In the genomic region with DNA sequence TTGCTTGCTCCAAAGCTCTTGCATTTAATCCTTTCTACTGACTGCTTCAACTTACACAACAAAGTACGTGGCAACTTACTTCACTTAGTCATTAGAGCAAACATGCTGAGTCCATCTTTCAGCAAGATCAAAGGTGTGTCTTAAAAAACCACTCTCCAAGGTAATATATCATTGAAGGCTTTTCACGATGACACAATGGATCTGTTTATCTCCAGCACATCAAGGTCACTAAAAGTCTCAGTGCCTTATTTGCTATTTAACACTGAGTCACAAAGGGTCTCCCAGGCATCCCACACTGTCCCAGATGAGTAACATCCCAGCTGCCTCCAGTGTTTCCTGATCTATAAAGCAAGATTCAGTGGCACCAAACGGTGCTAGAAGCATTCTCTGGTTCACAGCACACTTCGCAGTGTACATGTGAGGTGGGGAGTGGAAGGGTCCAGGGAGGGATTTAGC, we compare ENCODE assay signal across 14 cellular contexts. TPM values are rescaled to one million over a fixed set of nuclear protein-coding genes. Genes with fewer than 3 reads are reported as not detected.
DNase-seq lines count a peak whose midpoint lies in the region; ATAC-seq and TF ChIP-seq lines count a peak whose summit lies in the region.
"Had no signal": no experiment of that assay in that cellular context is flagged by ENCODE, and none has a peak within 500 bp of the region (broad histone marks: within the 10 kb centered on the region; RNA-seq: fewer than 3 reads in every experiment).

No MANE protein-coding gene starts in this region.

- intact Hi-C loops in OCI-LY7 (cut with micrococcal nuclease; ENCODE audit: unreplicated experiment) (no loop called here), gastrocnemius medialis (cut with DNase I; ENCODE audit: low total_unique reads) (no loop called here), natural killer cell (cut with micrococcal nuclease) (no loop called here), posterior cingulate gyrus (cut with DNase I) (no loop called here)

- H3K27me3 Mint-ChIP-seq in natural killer cell (ENCODE audit: low read depth in 2 of 2), result peaks cover 8 to 33% of the 10 kb centered on the region in 2 donors

- in situ Hi-C loops in gastrocnemius medialis (cut with MboI; ENCODE audit: low sequenced_read_pairs in 4 of 4), result no loop called here

- H3K4me3 Mint-ChIP-seq in natural killer cell, result no peak overlapping the region
- H3K4me3 Mint-ChIP-seq: activated CD8-positive, alpha-beta T cell treated with anti-CD3 and anti-CD28 coated beads for 36 hours; activated T-helper 1 cell treated with anti-CD3 and anti-CD28 coated beads, Interleukin-12 subunit alpha, Interleukin-12 subunit beta, Interleukin-2, Interleukin-4 antibody, amounts not matched to agents 30 ng/mL and 10 ng/mL and 1 ng/mL, durations not matched to agents 14 hours and 24 hours and 36 hours had no signal

- TF ChIP-seq CTCF in DOHH2 (IDR thresholded peaks at IDR 0.05; ENCODE audit: low read depth, low read length, poor library complexity, severe bottlenecking) (no peak), OCI-LY7 (conservative IDR thresholded peaks at IDR 0.05; ENCODE audit: low read length) (no peak), epithelial cell of esophagus (IDR thresholded peaks at IDR 0.05; ENCODE audit: insufficient read depth, low read depth, low read length, missing control alignments) (no peak), gastrocnemius medialis (IDR thresholded peaks at IDR 0.05 in 4 of 5, conservative IDR thresholded peaks at IDR 0.05 in 1 of 5) (no peak), natural killer cell (IDR thresholded peaks at IDR 0.05) (no peak)

- no peak overlapping the region for H2BK12ac ChIP-seq in trophoblast cell (ENCODE audit: low read length)

- peak overlapping the region; percentile 32; the same call in 1 of the 2 replicates for H2AFZ ChIP-seq in OCI-LY7 (ENCODE audit: low read length)
- H2AFZ ChIP-seq in trophoblast cell (ENCODE audit: insufficient read depth, low read length, poor library complexity), result no peak overlapping the region

- no peak overlapping the region for H3K4ac ChIP-seq in trophoblast cell (ENCODE audit: low read depth, low read length)

- DNase-seq in OCI-LY7 (ENCODE audit: low spot score), result no peak
- peak; percentile 87 for DNase-seq in epithelial cell of esophagus (ENCODE audit: low read depth)
- peak; percentile 28 to 54 for DNase-seq in trophoblast cell
- DNase-seq in gastrocnemius medialis, result no peak
- no peak for DNase-seq in natural killer cell
- no peak for DNase-seq in posterior cingulate gyrus
- DNase-seq: activated CD8-positive, alpha-beta T cell treated with anti-CD3 and anti-CD28 coated beads for 36 hours; NCI-H2029 had no signal

- no peaks in the 10 kb centered on the region for H3K9me3 Mint-ChIP-seq in natural killer cell
- H3K9me3 Mint-ChIP-seq: activated CD8-positive, alpha-beta T cell treated with anti-CD3 and anti-CD28 coated beads for 36 hours had no signal

- no peak overlapping the region for H3K18ac ChIP-seq in trophoblast cell (ENCODE audit: low read length)

- H3K14ac ChIP-seq in trophoblast cell (ENCODE audit: low read length), result no peak overlapping the region

- CTCF ChIA-PET in OCI-LY7 (lab: Charles Lee; ENCODE audit: unreplicated experiment), result no interaction called here

- H3K9me3 ChIP-seq in DOHH2 (ENCODE audit: control insufficient read depth, insufficient read depth, low read length) (peaks cover 2% of the 10 kb centered on the region; the same call in 1 of the 2 replicates), OCI-LY7 (ENCODE audit: low read length) (peaks cover 4% of the 10 kb centered on the region; the same call in 1 of the 2 replicates), trophoblast cell (ENCODE audit: insufficient read depth, low read depth, low read length) (no peaks in the 10 kb centered on the region), gastrocnemius medialis (no peaks in the 10 kb centered on the region)
- H3K9me3 ChIP-seq: adrenal gland, neutrophil had no signal

- H3K23ac ChIP-seq in trophoblast cell (ENCODE audit: low read length), result no peak overlapping the region

- no peak overlapping the region for H4K91ac ChIP-seq in trophoblast cell (ENCODE audit: low read depth, low read length)

- H3K27me3 ChIP-seq in DOHH2 (ENCODE audit: control insufficient read depth, low read length) (no peaks in the 10 kb centered on the region), trophoblast cell (ENCODE audit: insufficient read depth, low read length) (no peaks in the 10 kb centered on the region), gastrocnemius medialis (no peaks in the 10 kb centered on the region)
- H3K27me3 ChIP-seq: adrenal gland, neutrophil had no signal

- peaks cover 5% of the 10 kb centered on the region; the same call in 1 of the 2 replicates for H3F3A ChIP-seq in DOHH2 (ENCODE audit: control insufficient read depth, insufficient read depth)

- no peak overlapping the region for H2BK5ac ChIP-seq in trophoblast cell (ENCODE audit: low read depth, low read length, poor library complexity)

- peaks cover 5% of the 10 kb centered on the region; the same call in 1 of the 2 replicates for H3K36me3 ChIP-seq in DOHH2 (ENCODE audit: control insufficient read depth, low read length)
- H3K36me3 ChIP-seq in OCI-LY7 (ENCODE audit: insufficient read depth, low read length), result no peaks in the 10 kb centered on the region
- H3K36me3 ChIP-seq in trophoblast cell (ENCODE audit: control insufficient read depth in 1 of 2, insufficient read depth in 2 of 2, low read length in 2 of 2), result no peaks in the 10 kb centered on the region
- H3K36me3 ChIP-seq in gastrocnemius medialis, result no peaks in the 10 kb centered on the region
- H3K36me3 ChIP-seq: adrenal gland, neutrophil had no signal

- H3K4me2 ChIP-seq in DOHH2 (ENCODE audit: low read length), result peak overlapping the region; percentile 46
- H3K4me2 ChIP-seq in OCI-LY7 (ENCODE audit: low read length), result no peak overlapping the region
- no peak overlapping the region for H3K4me2 ChIP-seq in trophoblast cell (ENCODE audit: low read length)

- H3K79me2 ChIP-seq in DOHH2 (ENCODE audit: control insufficient read depth, low read length) (peaks cover 14% of the 10 kb centered on the region), OCI-LY7 (ENCODE audit: insufficient read depth, low read depth, low read length) (peaks cover 10% of the 10 kb centered on the region), trophoblast cell (ENCODE audit: control insufficient read depth, insufficient read depth, low read length, poor library complexity) (peaks cover 9% of the 10 kb centered on the region)

- BruUV-seq in OCI-LY7 (replicated peaks; lab: Mats Ljungman, UMichigan), result no TSS peak

- H3K27ac ChIP-seq in DOHH2 (ENCODE audit: low read depth, low read length), result no peak overlapping the region
- H3K27ac ChIP-seq in OCI-LY7 (ENCODE audit: low read depth, low read length, poor library complexity, severe bottlenecking), result no peak overlapping the region
- no peak overlapping the region for H3K27ac ChIP-seq in trophoblast cell (ENCODE audit: low read depth, low read length)
- H3K27ac ChIP-seq in gastrocnemius medialis, result no peak overlapping the region
- H3K27ac ChIP-seq: neutrophil had no signal

- H3K27ac Mint-ChIP-seq in natural killer cell, result no peak overlapping the region
- H3K27ac Mint-ChIP-seq: activated CD8-positive, alpha-beta T cell treated with anti-CD3 and anti-CD28 coated beads for 36 hours; activated T-helper 1 cell treated with anti-CD3 and anti-CD28 coated beads, Interleukin-12 subunit alpha, Interleukin-12 subunit beta, Interleukin-2, Interleukin-4 antibody, amounts not matched to agents 30 ng/mL and 10 ng/mL and 1 ng/mL, durations not matched to agents 14 hours and 24 hours and 36 hours had no signal

- H3K4me1 ChIP-seq in DOHH2 (ENCODE audit: control insufficient read depth, low read length) (peaks cover 25% of the 10 kb centered on the region), OCI-LY7 (ENCODE audit: insufficient read depth, low read length, poor library complexity, severe bottlenecking) (peaks cover 12% of the 10 kb centered on the region), trophoblast cell (ENCODE audit: control insufficient read depth in 1 of 2, insufficient read depth in 2 of 2, low read length in 2 of 2) (no peaks in the 10 kb centered on the region), gastrocnemius medialis (peaks cover 0 to 5% of the 10 kb centered on the region in 2 donors)
- H3K4me1 ChIP-seq: adrenal gland had no signal

- H3K9ac ChIP-seq in trophoblast cell (ENCODE audit: low read length), result no peak overlapping the region

- no peak overlapping the region for H4K12ac ChIP-seq in trophoblast cell (ENCODE audit: low read depth, low read length)

- no peak overlapping the region for H2BK120ac ChIP-seq in trophoblast cell (ENCODE audit: insufficient read depth, low read length, poor library complexity)

- POLR2A ChIA-PET in OCI-LY7 (lab: Charles Lee), result interaction anchor here (0.7 kb wide), 2 partner anchors 20 to 33 kb away, joined by 3 to 6 read pairs; no protein-coding TSS in a partner anchor

- WGBS in trophoblast cell (ENCODE audit: extremely low coverage, insufficient coverage, insufficient read length), result no CpG with 5 or more reads among the region's 4 CpGs

- peaks cover 12% of the 10 kb centered on the region for H3K79me1 ChIP-seq in trophoblast cell (ENCODE audit: low read length)

- no peak for TF ChIP-seq POLR2A in gastrocnemius medialis (IDR thresholded peaks at IDR 0.05)

- H4K20me1 ChIP-seq in DOHH2 (ENCODE audit: control insufficient read depth, insufficient read depth, low read depth, low read length), result no peaks in the 10 kb centered on the region
- 0 out of 2 replicates have a peak, but pooled peaks cover 4% of the 10 kb centered on the region for H4K20me1 ChIP-seq in OCI-LY7 (ENCODE audit: insufficient read depth, low read length)

- H2AK5ac ChIP-seq in trophoblast cell (ENCODE audit: low read length), result no peak overlapping the region

- H3K4me3 ChIP-seq in DOHH2 (ENCODE audit: low read length) (peak overlapping the region; percentile 31), OCI-LY7 (ENCODE audit: low read depth, low read length, poor library complexity, severe bottlenecking) (no peak overlapping the region), epithelial cell of esophagus (ENCODE audit: low read length) (no peak overlapping the region), trophoblast cell (ENCODE audit: low read depth, low read length) (no peak overlapping the region), gastrocnemius medialis (no peak overlapping the region)
- H3K4me3 ChIP-seq: adrenal gland had no signal

- H3K4me1 Mint-ChIP-seq in natural killer cell, result peaks cover 8 to 11% of the 10 kb centered on the region in 2 donors

- ATAC-seq in gastrocnemius medialis, result no peak
- no peak for ATAC-seq in natural killer cell
- ATAC-seq in GM19324 (IDR thresholded peaks at IDR 0.05; ENCODE audit: low FRiP score, unreplicated experiment), result no peak
- ATAC-seq: activated CD8-positive, alpha-beta T cell treated with anti-CD3 and anti-CD28 coated beads for 36 hours had no signal

- H3K9me2 ChIP-seq in DOHH2 (replicated peaks; ENCODE audit: control insufficient read depth, low read length) (no peaks in the 10 kb centered on the region), OCI-LY7 (ENCODE audit: insufficient read depth, low read length) (no peaks in the 10 kb centered on the region)

- no peaks in the 10 kb centered on the region for H3K36me3 Mint-ChIP-seq in natural killer cell

- H4K8ac ChIP-seq in trophoblast cell (ENCODE audit: low read depth, low read length), result no peak overlapping the region

RNA-seq across cellular contexts. Expression of gene CLK4, which starts 3.7 kb away (rescaled TPM):
- total RNA-seq in OCI-LY7 (2014; rRNA removed; shearing (Covaris generic)), result 31.8 and 37.4 TPM in 2 replicates
- total RNA-seq in OCI-LY7 (2022) (32.6 and 40.1 TPM in 2 replicates), gastrocnemius medialis (10 to 100 TPM; 11.4 to 36.7 (median 14.3) TPM), natural killer cell (10 to 100 TPM; 71.2 to 81.8 (median 78.0) TPM)
- polyA plus RNA-seq in trophoblast cell (2013), result 9.8 and 10.2 TPM in 2 replicates

RNA-seq across cellular contexts. Expression of gene COL23A1, which starts 40.3 kb away (rescaled TPM):
- total RNA-seq in OCI-LY7 (2014; rRNA removed; shearing (Covaris generic)), result not detected in 2 replicates
- total RNA-seq in OCI-LY7 (2022), result 0.53 TPM in 1 of 2 replicates, not detected in the other
- 0.73 and 1.0 TPM in 2 replicates for polyA plus RNA-seq in trophoblast cell (2013)
- total RNA-seq in gastrocnemius medialis, result 1 to 10 TPM in 1 of 4 donors, under 1 TPM in 2, not detected in 1; 0.62 to 1.1 (median 0.97) TPM
- under 1 TPM in 1 of 3 donors, not detected in 2; 0.15 TPM for total RNA-seq in natural killer cell
- total RNA-seq: activated T-helper 1 cell treated with anti-CD3 and anti-CD28 coated beads, Interleukin-12 subunit alpha, Interleukin-12 subunit beta, Interleukin-2, Interleukin-4 antibody, amounts not matched to agents 30 ng/mL and 10 ng/mL and 1 ng/mL, durations not matched to agents 14 hours and 24 hours and 36 hours; NCI-H460 had no signal

Comparison
In these comparisons a context has a peak if more than half of its experiments do, and no peak if none do; other contexts are left out.
1. DNase-seq: peak in epithelial cell of esophagus (single experiment) and trophoblast cell (2 of 2); none in OCI-LY7 (single experiment), gastrocnemius medialis (0 of 2), natural killer cell (single experiment) and posterior cingulate gyrus (0 of 10).